In genomic region chr3:157175678-157176077, GRCh38 we compare ENCODE assay signal across 7 cellular contexts. TPM values are rescaled to one million over a fixed set of nuclear protein-coding genes. Genes with fewer than 3 reads are reported as not detected.
DNase-seq lines count a peak whose midpoint lies in the region; TF ChIP-seq lines count a peak whose summit lies in the region.

No MANE protein-coding gene starts in this region.

- WGBS in adipose tissue, 3 donors = 0 to 2% (median 0%) methylated on average over 11 of the region's 11 CpGs
- WGBS in sigmoid colon, 2 donors = 0% methylated on average over 11 of the region's 11 CpGs

- intact Hi-C loops in sigmoid colon (cut with DNase I) = loop anchor here (1.0 kb wide), 1 partner anchor 64 kb away; no protein-coding TSS in a partner anchor

- peaks cover 0 to 24% (median 19%) of the 10 kb centered on the region in 4 donors for H3K4me1 ChIP-seq in sigmoid colon

- no peaks in the 10 kb centered on the region for H3K27me3 ChIP-seq in sigmoid colon

- peak overlapping the region; percentile 69 for H3K4me3 ChIP-seq in GM12864 (ENCODE audit: low read depth, low read length)
- peak overlapping the region; percentile 70 for H3K4me3 ChIP-seq in iPS-11a (ENCODE audit: low read depth, low read length)
- H3K4me3 ChIP-seq in sigmoid colon = peak overlapping the region; percentile 50 to 74 (median 60)

- no peaks in the 10 kb centered on the region for H3K9me3 ChIP-seq in sigmoid colon

- no peak for DNase-seq in GM12864 (ENCODE audit: low read depth)
- peak; percentile 21 for DNase-seq in MV-4-11 (lab: John Stamatoyannopoulos, UW)
- DNase-seq in sigmoid colon = peak; percentile 76
- no peak for DNase-seq in NAMALWA (ENCODE audit: low spot score)
- DNase-seq in globus pallidus (ENCODE audit: low spot score) = no peak

- H3K27ac ChIP-seq in adipose tissue (ENCODE audit: low read depth, low read length) (peak overlapping the region; percentile 60), sigmoid colon (peak overlapping the region; percentile 90 to 97 (median 94))

- TF ChIP-seq CTCF in GM12864 (IDR thresholded peaks at IDR 0.05; ENCODE audit: low read depth, low read length, missing control alignments) (no peak), sigmoid colon (IDR thresholded peaks at IDR 0.05) (no peak)

- H3K36me3 ChIP-seq in sigmoid colon = no peaks in the 10 kb centered on the region

- no peak for TF ChIP-seq POLR2A in sigmoid colon (IDR thresholded peaks at IDR 0.05)

- no peak for TF ChIP-seq EP300 in sigmoid colon (IDR thresholded peaks at IDR 0.05)

RNA-seq across cellular contexts. Expression of gene CCNL1, which starts 15.7 kb away (rescaled TPM):
- 100 to 1,000 TPM in 2 of 3 donors, 10 to 100 TPM in 1; 50.9 to 277 (median 118) TPM for polyA plus RNA-seq in adipose tissue
- 100 to 1,000 TPM; 110 to 403 (median 215) TPM for total RNA-seq in sigmoid colon
- 10 to 100 TPM; 25.2 to 67.9 (median 28.8) TPM for polyA plus RNA-seq in sigmoid colon

Comparison
In these comparisons a context has a peak if more than half of its experiments do, and no peak if none do; other contexts are left out.
1. DNase-seq: peak in MV-4-11 (single experiment) and sigmoid colon (single experiment); none in GM12864 (single experiment), NAMALWA (single experiment) and globus pallidus (single experiment).
2. Peak in every context shown above with its lines, with median percentiles within 50 percentile points of each other: H3K4me3 ChIP-seq.